Comparison of ENCODE assay signal across 20 cellular contexts in genomic region chr11:20541503-20541902, GRCh38. TPM values are rescaled to one million over a fixed set of nuclear protein-coding genes. Genes with fewer than 3 reads are reported as not detected.
DNase-seq lines count a peak whose midpoint lies in the region; ATAC-seq and TF ChIP-seq lines count a peak whose summit lies in the region.
"Had no signal": no experiment of that assay in that cellular context is flagged by ENCODE, and none has a peak within 500 bp of the region (broad histone marks: within the 10 kb centered on the region; RNA-seq: fewer than 3 reads in every experiment).

No MANE protein-coding gene starts in this region.

- H3F3A ChIP-seq in neural progenitor cell (ENCODE audit: low read depth) = no peaks in the 10 kb centered on the region

- H2BK20ac ChIP-seq in H9 (ENCODE audit: low read depth, low read length, poor library complexity, severe bottlenecking) = no peak overlapping the region

- H3K36me3 ChIP-seq in BE2C (no peaks in the 10 kb centered on the region), neural progenitor cell (no peaks in the 10 kb centered on the region)
- H3K36me3 ChIP-seq: BLaER1 treated with 17β-estradiol and CSF1 and Interleukin-3, amounts not matched to agents 10 nM and 100 nM had no signal

- no peak overlapping the region for H3K4ac ChIP-seq in H9 (ENCODE audit: low read depth, low read length)

- H3K4me3 Mint-ChIP-seq in neural progenitor cell = no peak overlapping the region
- no peak overlapping the region for H3K4me3 Mint-ChIP-seq in H9
- H3K4me3 Mint-ChIP-seq: CD4-positive, alpha-beta T cell; CD8-positive, alpha-beta T cell had no signal

- peak; percentile 11 for DNase-seq in BE2C
- DNase-seq in NCI-H82 (lab: John Stamatoyannopoulos, UW) = peak; percentile 34
- peak; percentile 55 for DNase-seq in SK-N-DZ (ENCODE audit: low spot score)
- DNase-seq in neural progenitor cell (ENCODE audit: low spot score) = peak; percentile 24
- DNase-seq in H9 = no peak
- no peak for DNase-seq in NCI-H524 treated with DMSO at 0.1 percent for 48 hours (lab: John Stamatoyannopoulos, UW)
- DNase-seq: 8988T; ACHN; Caco-2; Calu3; CD4-positive, alpha-beta T cell; CD8-positive, alpha-beta T cell; DMS79 treated with DMSO at 0.1 percent for 48 hours; GF-D8 had no signal

- no peaks in the 10 kb centered on the region for H3K79me1 ChIP-seq in H9 (ENCODE audit: insufficient read depth, low read depth, low read length, poor library complexity, severe bottlenecking)

- no peaks in the 10 kb centered on the region for H3K23me2 ChIP-seq in H9 (ENCODE audit: insufficient read length, low read depth, low read length, poor library complexity, severe bottlenecking)

- H3K56ac ChIP-seq in H9 (ENCODE audit: insufficient read length, low read depth, low read length) = no peak overlapping the region

- no peaks in the 10 kb centered on the region for H3K9me3 ChIP-seq in BE2C
- H3K9me3 ChIP-seq in neural progenitor cell (ENCODE audit: low read depth) = peaks cover 6% of the 10 kb centered on the region
- no peaks in the 10 kb centered on the region for H3K9me3 ChIP-seq in H9 (ENCODE audit: control insufficient read depth, low read depth, low read length)

- H3K9ac ChIP-seq in neural progenitor cell = no peak overlapping the region
- no peak overlapping the region for H3K9ac ChIP-seq in H9 (ENCODE audit: extremely low read depth, insufficient read length, low read length)
- H3K9ac ChIP-seq: BLaER1 treated with 17β-estradiol and CSF1 and Interleukin-3, amounts not matched to agents 10 nM and 100 nM had no signal

- H3K4me1 ChIP-seq in BE2C = no peaks in the 10 kb centered on the region; the same call in 1 of the 2 replicates
- H3K4me1 ChIP-seq in neural progenitor cell = peaks cover 17% of the 10 kb centered on the region
- H3K4me1 ChIP-seq in H9 (ENCODE audit: insufficient read depth, low read length) = peaks cover 4% of the 10 kb centered on the region
- H3K4me1 ChIP-seq: BLaER1 treated with 17β-estradiol and CSF1 and Interleukin-3, amounts not matched to agents 10 nM and 100 nM; Caco-2 had no signal

- H3K27ac Mint-ChIP-seq in neural progenitor cell (no peak overlapping the region), H9 (no peak overlapping the region)
- H3K27ac Mint-ChIP-seq: CD4-positive, alpha-beta T cell; CD8-positive, alpha-beta T cell had no signal

- H3K4me2 ChIP-seq in neural progenitor cell (no peak overlapping the region), H9 (ENCODE audit: insufficient read depth, insufficient read length, low read length) (no peak overlapping the region)
- H3K4me2 ChIP-seq: BLaER1 treated with 17β-estradiol and CSF1 and Interleukin-3, amounts not matched to agents 10 nM and 100 nM had no signal

- no peak overlapping the region for H4K8ac ChIP-seq in H9 (replicated peaks; ENCODE audit: insufficient read length, low read depth, low read length)

- H3K4me3 ChIP-seq in BE2C (ENCODE audit: low read depth, low read length) (no peak overlapping the region), neural progenitor cell (no peak overlapping the region)
- H3K4me3 ChIP-seq: BLaER1 treated with 17β-estradiol and CSF1 and Interleukin-3, amounts not matched to agents 10 nM and 100 nM had no signal

- no peak for TF ChIP-seq CTCF in BE2C (IDR thresholded peaks at IDR 0.05; ENCODE audit: low read depth, low read length)
- TF ChIP-seq CTCF in neural progenitor cell (IDR thresholded peaks at IDR 0.05) = no peak
- no peak for TF ChIP-seq CTCF in H9 (conservative IDR thresholded peaks at IDR 0.05)

- no peak overlapping the region for H2BK5ac ChIP-seq in H9 (ENCODE audit: insufficient read length, low read length)

- H3K18ac ChIP-seq in H9 (ENCODE audit: insufficient read length, low read depth, low read length) = no peak overlapping the region

- H3K27ac ChIP-seq in neural progenitor cell (no peak overlapping the region), H9 (ENCODE audit: insufficient read length, low read depth, low read length) (no peak overlapping the region)
- H3K27ac ChIP-seq: BLaER1 treated with 17β-estradiol and CSF1 and Interleukin-3, amounts not matched to agents 10 nM and 100 nM; C4-2B had no signal

- no peak overlapping the region for H2BK120ac ChIP-seq in H9 (ENCODE audit: low read depth, low read length, poor library complexity, severe bottlenecking)

- no peak overlapping the region for H4K5ac ChIP-seq in H9 (ENCODE audit: insufficient read length, low read depth, low read length)

- H3K27me3 Mint-ChIP-seq in neural progenitor cell (ENCODE audit: insufficient read depth, low read depth) = peaks cover 25% of the 10 kb centered on the region
- H3K27me3 Mint-ChIP-seq in H9 (ENCODE audit: low read depth) = peaks cover 10% of the 10 kb centered on the region

- H3K9me3 Mint-ChIP-seq in neural progenitor cell (peaks cover 25% of the 10 kb centered on the region), H9 (peaks cover 21 to 24% of the 10 kb centered on the region in 2 experiments)
- H3K9me3 Mint-ChIP-seq: CD4-positive, alpha-beta T cell had no signal

- no peak overlapping the region for H2AK5ac ChIP-seq in H9 (ENCODE audit: insufficient read length, low read length)

- H3K14ac ChIP-seq in H9 (ENCODE audit: insufficient read depth, low read length) = no peak overlapping the region

- H2BK15ac ChIP-seq in H9 (ENCODE audit: low read depth, low read length) = no peak overlapping the region

- H4K91ac ChIP-seq in H9 (ENCODE audit: insufficient read length, low read depth, low read length) = no peak overlapping the region

- H3K79me2 ChIP-seq in neural progenitor cell (ENCODE audit: low read depth) (no peaks in the 10 kb centered on the region), H9 (ENCODE audit: insufficient read depth, low read length) (no peaks in the 10 kb centered on the region)

- ATAC-seq in HG03342 (IDR thresholded peaks at IDR 0.05; ENCODE audit: unreplicated experiment) = no peak
- ATAC-seq: CD8-positive, alpha-beta T cell had no signal

- peaks cover 5% of the 10 kb centered on the region for H3K36me3 Mint-ChIP-seq in neural progenitor cell
- peaks cover 14 to 30% (median 14%) of the 10 kb centered on the region in 3 experiments for H3K36me3 Mint-ChIP-seq in H9 (ENCODE audit: insufficient read depth in 1 of 3, low read depth in 3 of 3)
- H3K36me3 Mint-ChIP-seq: CD8-positive, alpha-beta T cell had no signal

- H3K23ac ChIP-seq in H9 (ENCODE audit: insufficient read length, low read depth, low read length) = no peak overlapping the region

- no peak overlapping the region for H2AFZ ChIP-seq in neural progenitor cell (replicated peaks)
- no peak overlapping the region for H2AFZ ChIP-seq in H9 (ENCODE audit: low read length)

- no peaks in the 10 kb centered on the region for H3K27me3 ChIP-seq in BE2C
- peaks cover 45% of the 10 kb centered on the region for H3K27me3 ChIP-seq in neural progenitor cell
- no peaks in the 10 kb centered on the region for H3K27me3 ChIP-seq in H9 (ENCODE audit: insufficient read depth, low read length)
- H3K27me3 ChIP-seq: BLaER1 treated with 17β-estradiol and CSF1 and Interleukin-3, amounts not matched to agents 10 nM and 100 nM had no signal

- no peak overlapping the region for H3T11ph ChIP-seq in H9 (ENCODE audit: low read length)

- H4K20me1 ChIP-seq in neural progenitor cell (ENCODE audit: low read depth) (no peaks in the 10 kb centered on the region), H9 (ENCODE audit: control insufficient read depth, insufficient read depth, insufficient read length) (no peaks in the 10 kb centered on the region)
- H4K20me1 ChIP-seq: BLaER1 treated with 17β-estradiol and CSF1 and Interleukin-3, amounts not matched to agents 10 nM and 100 nM had no signal

- peaks cover 23% of the 10 kb centered on the region for H3K4me1 Mint-ChIP-seq in neural progenitor cell
- peaks cover 37 to 40% of the 10 kb centered on the region in 2 experiments for H3K4me1 Mint-ChIP-seq in H9

- WGBS in H9 (ENCODE audit: extremely low coverage, insufficient read length, low lambda C conversion rate) = no CpG with 5 or more reads among the region's 2 CpGs

- H2BK12ac ChIP-seq in H9 (ENCODE audit: insufficient read length, low read depth, low read length) = no peak overlapping the region

RNA-seq across cellular contexts. Expression of gene SLC6A5, which starts 57.9 kb away (rescaled TPM):
- 0.23 TPM for polyA plus RNA-seq in BE2C (2012; ENCODE audit: insufficient read depth, insufficient read length, low read depth)
- polyA plus RNA-seq in SK-N-DZ (2014; cell fraction: cytosol; rRNA removed) = 0.08 and 0.23 TPM in 2 replicates
- 0.16 and 0.47 TPM in 2 replicates for polyA plus RNA-seq in SK-N-DZ (2014; cell fraction: nucleus; rRNA removed)
- total RNA-seq in neural progenitor cell (ENCODE audit: low replicate concordance) (not detected in 2 replicates), H9 (2021) (not detected in 2 replicates)
- total RNA-seq: A673; Caco-2; Calu3; CD4-positive, alpha-beta T cell; CD8-positive, alpha-beta T cell had no signal
- polyA plus RNA-seq: AG04450, BJ had no signal

Comparison
In these comparisons a context has a peak if more than half of its experiments do, and no peak if none do; other contexts are left out.
1. DNase-seq: peak in BE2C (single experiment), NCI-H82 (single experiment), SK-N-DZ (single experiment) and neural progenitor cell (single experiment); none in H9 (single experiment) and NCI-H524 treated with DMSO at 0.1 percent for 48 hours (single experiment).